Comparison of ENCODE assay signal across 11 cellular contexts in genomic region chr7:50268223-50268622, GRCh38. TPM values are rescaled to one million over a fixed set of nuclear protein-coding genes. Genes with fewer than 3 reads are reported as not detected.
DNase-seq lines count a peak whose midpoint lies in the region; ATAC-seq and TF ChIP-seq lines count a peak whose summit lies in the region.
"Had no signal": no experiment of that assay in that cellular context is flagged by ENCODE, and none has a peak within 500 bp of the region (broad histone marks: within the 10 kb centered on the region; RNA-seq: fewer than 3 reads in every experiment).

No MANE protein-coding gene starts in this region.

- POLR2A ChIA-PET in OCI-LY7 (lab: Charles Lee) = interaction anchor here (1.0 to 6.8 kb wide), 16 partner anchors 8 to 124 kb away, joined by 3 to 57 read pairs (median 5); partner anchors contain the start of gene IKZF1

- H2AFZ ChIP-seq in OCI-LY7 (ENCODE audit: low read length) (peak overlapping the region; percentile 85; the same call in 1 of the 2 replicates), neural progenitor cell (replicated peaks) (no peak overlapping the region)

- H3K4me2 ChIP-seq in OCI-LY7 (ENCODE audit: low read length) (peak overlapping the region; percentile 64), neural progenitor cell (no peak overlapping the region)

- no peaks in the 10 kb centered on the region for H4K20me1 ChIP-seq in OCI-LY7 (ENCODE audit: insufficient read depth, low read length)
- H4K20me1 ChIP-seq in neural progenitor cell (ENCODE audit: low read depth) = no peaks in the 10 kb centered on the region

- no peaks in the 10 kb centered on the region for H3K9me2 ChIP-seq in OCI-LY7 (ENCODE audit: insufficient read depth, low read length)

- H3K4me3 ChIP-seq in OCI-LY7 (ENCODE audit: low read depth, low read length, poor library complexity, severe bottlenecking) (peak overlapping the region; percentile 22), neural progenitor cell (no peak overlapping the region)

- peak overlapping the region; percentile 89 to 97 for H3K27ac Mint-ChIP-seq in natural killer cell
- no peak overlapping the region for H3K27ac Mint-ChIP-seq in type B pancreatic cell
- no peak overlapping the region for H3K27ac Mint-ChIP-seq in neural progenitor cell

- peaks cover 8% of the 10 kb centered on the region; the same call in 1 of the 2 replicates for H3K9me3 ChIP-seq in OCI-LY7 (ENCODE audit: low read length)
- H3K9me3 ChIP-seq in neural progenitor cell (ENCODE audit: low read depth) = no peaks in the 10 kb centered on the region

- in situ Hi-C loops in GM13976 (cut with MboI; ENCODE audit: low sequenced_read_pairs, unreplicated experiment) = no loop called here

- H3K4me3 Mint-ChIP-seq in natural killer cell (peak overlapping the region; percentile 94), type B pancreatic cell (no peak overlapping the region), neural progenitor cell (no peak overlapping the region)

- H3K9me3 Mint-ChIP-seq in natural killer cell (peaks cover 0 to 2% of the 10 kb centered on the region in 2 donors), type B pancreatic cell (peaks cover 4% of the 10 kb centered on the region), neural progenitor cell (no peaks in the 10 kb centered on the region)

- no TSS peak for BruUV-seq in OCI-LY7 (replicated peaks; lab: Mats Ljungman, UMichigan)

- ATAC-seq in GM21381 (IDR thresholded peaks at IDR 0.05; ENCODE audit: unreplicated experiment) (peak; percentile 20), natural killer cell (no peak), sciatic nerve (no peak), GM18870 (IDR thresholded peaks at IDR 0.05; ENCODE audit: unreplicated experiment) (no peak)

- peaks cover 100% of the 10 kb centered on the region for H3K4me1 ChIP-seq in OCI-LY7 (ENCODE audit: insufficient read depth, low read length, poor library complexity, severe bottlenecking)
- H3K4me1 ChIP-seq in neural progenitor cell = no peaks in the 10 kb centered on the region

- CTCF ChIA-PET in OCI-LY7 (lab: Charles Lee; ENCODE audit: unreplicated experiment) = interaction anchor here (1.1 to 1.6 kb wide), 2 partner anchors 14 to 150 kb away, joined by 3 to 5 read pairs; no protein-coding TSS in a partner anchor

- peak; percentile 40 for TF ChIP-seq CTCF in GM13976 (IDR thresholded peaks at IDR 0.05; ENCODE audit: borderline replicate concordance, control extremely low read depth, extremely low read depth, insufficient read depth, missing control alignments)
- peak; percentile 70 for TF ChIP-seq CTCF in OCI-LY7 (conservative IDR thresholded peaks at IDR 0.05; ENCODE audit: low read length)
- TF ChIP-seq CTCF in natural killer cell (IDR thresholded peaks at IDR 0.05) = no peak
- no peak for TF ChIP-seq CTCF in type B pancreatic cell (conservative IDR thresholded peaks at IDR 0.05)
- TF ChIP-seq CTCF in neural progenitor cell (IDR thresholded peaks at IDR 0.05) = no peak

- no peaks in the 10 kb centered on the region for H3F3A ChIP-seq in neural progenitor cell (ENCODE audit: low read depth)

- H3K27me3 ChIP-seq in neural progenitor cell = no peaks in the 10 kb centered on the region

- H3K9ac ChIP-seq in neural progenitor cell = no peak overlapping the region

- H3K27me3 Mint-ChIP-seq in natural killer cell (ENCODE audit: low read depth in 2 of 2) = no peaks in the 10 kb centered on the region
- H3K27me3 Mint-ChIP-seq in type B pancreatic cell = peaks cover 20% of the 10 kb centered on the region
- H3K27me3 Mint-ChIP-seq in neural progenitor cell (ENCODE audit: insufficient read depth, low read depth) = peaks cover 3% of the 10 kb centered on the region

- peaks cover 6% of the 10 kb centered on the region; the same call in 1 of the 2 replicates for H3K36me3 ChIP-seq in OCI-LY7 (ENCODE audit: insufficient read depth, low read length)
- no peaks in the 10 kb centered on the region for H3K36me3 ChIP-seq in neural progenitor cell

- H3K79me2 ChIP-seq in OCI-LY7 (ENCODE audit: insufficient read depth, low read depth, low read length) (no peaks in the 10 kb centered on the region), neural progenitor cell (ENCODE audit: low read depth) (no peaks in the 10 kb centered on the region)

- peaks cover 70 to 78% of the 10 kb centered on the region in 2 donors for H3K4me1 Mint-ChIP-seq in natural killer cell
- H3K4me1 Mint-ChIP-seq in type B pancreatic cell (ENCODE audit: unreplicated experiment) = no peaks in the 10 kb centered on the region
- H3K4me1 Mint-ChIP-seq in neural progenitor cell = no peaks in the 10 kb centered on the region

- DNase-seq in GM13976 (ENCODE audit: low spot score) (peak; percentile 25), OCI-LY7 (ENCODE audit: low spot score) (peak; percentile 56), natural killer cell (no peak), sciatic nerve (ENCODE audit: low spot score) (no peak), type B pancreatic cell (ENCODE audit: extremely low spot score, unreplicated experiment) (no peak), neural progenitor cell (ENCODE audit: low spot score) (no peak)
- DNase-seq: DMS79 treated with DMSO at 0.1 percent for 48 hours, MM.1S, nucleus accumbens had no signal

- peak overlapping the region; percentile 85 for H3K27ac ChIP-seq in OCI-LY7 (ENCODE audit: low read depth, low read length, poor library complexity, severe bottlenecking)
- H3K27ac ChIP-seq in neural progenitor cell = no peak overlapping the region

- intact Hi-C loops in OCI-LY7 (cut with micrococcal nuclease; ENCODE audit: unreplicated experiment) (loop anchor here (1.0 to 2.0 kb wide), 3 partner anchors 41 to 117 kb away; no protein-coding TSS in a partner anchor), natural killer cell (cut with micrococcal nuclease) (loop anchor here (5.0 kb wide), 1 partner anchor 94 kb away; no protein-coding TSS in a partner anchor), sciatic nerve (cut with DNase I) (no loop called here)

- H3K36me3 Mint-ChIP-seq in natural killer cell (no peaks in the 10 kb centered on the region), type B pancreatic cell (no peaks in the 10 kb centered on the region), neural progenitor cell (no peaks in the 10 kb centered on the region)

RNA-seq across cellular contexts. Expression of gene IKZF1, which starts 36.3 kb away (rescaled TPM):
- 90.0 and 108 TPM in 2 replicates for total RNA-seq in OCI-LY7 (2014; rRNA removed; shearing (Covaris generic))
- 161 and 163 TPM in 2 replicates for total RNA-seq in OCI-LY7 (2022)
- total RNA-seq in natural killer cell = 100 to 1,000 TPM; 294 to 391 (median 350) TPM
- total RNA-seq in sciatic nerve = 20.1 TPM
- total RNA-seq in type B pancreatic cell (ENCODE audit: low replicate concordance) = 1.0 and 2.0 TPM in 2 replicates
- 0.11 and 0.19 TPM in 2 replicates for total RNA-seq in neural progenitor cell (ENCODE audit: low replicate concordance)

Comparison
In these comparisons a context has a peak if more than half of its experiments do, and no peak if none do; other contexts are left out.
1. DNase-seq: peak in GM13976 (single experiment) and OCI-LY7 (single experiment); none in natural killer cell (single experiment), sciatic nerve (single experiment), type B pancreatic cell (single experiment) and neural progenitor cell (single experiment).
2. CTCF ChIP-seq: peak in GM13976 (single experiment) and OCI-LY7 (single experiment); none in natural killer cell (single experiment), type B pancreatic cell (single experiment) and neural progenitor cell (single experiment).
3. H3K27ac Mint-ChIP-seq: peak in natural killer cell (2 of 2); none in type B pancreatic cell (single experiment) and neural progenitor cell (single experiment).